Comparison of ENCODE assay signal across 18 cellular contexts in genomic region chr11:105429421-105429965, GRCh38.
DNase-seq lines count a peak whose midpoint lies in the region; ATAC-seq and TF ChIP-seq lines count a peak whose summit lies in the region.
"Had no signal": no experiment of that assay in that cellular context is flagged by ENCODE, and none has a peak within 500 bp of the region (broad histone marks: within the 10 kb centered on the region; RNA-seq: fewer than 3 reads in every experiment).

No MANE protein-coding gene starts in this region.

- DNase-seq in BE2C, result peak; percentile 53
- peak; percentile 2 for DNase-seq in Caki2 (ENCODE audit: low read depth)
- peak; percentile 39 for DNase-seq in NCI-H2227 treated with DMSO at 0.1 percent for 48 hours (lab: John Stamatoyannopoulos, UW)
- peak; percentile 16 for DNase-seq in nephron progenitor cell
- no peak for DNase-seq in middle frontal gyrus (ENCODE audit: extremely low spot score, low spot score)
- DNase-seq in upper lobe of right lung, result no peak
- no peak for DNase-seq in GOT3 (lab: John Stamatoyannopoulos, UW)
- DNase-seq in CD8-positive, alpha-beta memory T cell, result no peak
- DNase-seq: Calu3; CD4-positive, CD25-positive, alpha-beta regulatory T cell; CD8-positive, alpha-beta T cell; DMS79 treated with DMSO at 0.1 percent for 48 hours; GF-D8; GM23248; H9 had no signal

- ATAC-seq in upper lobe of right lung, result no peak
- ATAC-seq: CD8-positive, alpha-beta T cell; HCT116 had no signal

- no peak overlapping the region for H3K4me3 Mint-ChIP-seq in nephron progenitor cell
- no peak overlapping the region for H3K4me3 Mint-ChIP-seq in CD8-positive, alpha-beta memory T cell
- H3K4me3 Mint-ChIP-seq: CD8-positive, alpha-beta T cell; H9 had no signal

- H3K27me3 Mint-ChIP-seq in nephron progenitor cell (ENCODE audit: low read depth, poor library complexity), result no peaks in the 10 kb centered on the region
- H3K27me3 Mint-ChIP-seq in CD8-positive, alpha-beta memory T cell, result no peaks in the 10 kb centered on the region

- H3K4me3 ChIP-seq in BE2C (ENCODE audit: low read depth, low read length) (0 out of 2 replicates have a peak overlapping the region, but pooled peaks have one; percentile 17), upper lobe of right lung (no peak overlapping the region)
- no peak overlapping the region for H3K4me3 ChIP-seq in CD8-positive, alpha-beta memory T cell (ENCODE audit: low read length)
- H3K4me3 ChIP-seq: BLaER1, GM23248 had no signal

- H3K36me3 ChIP-seq in BE2C (no peaks in the 10 kb centered on the region), upper lobe of right lung (no peaks in the 10 kb centered on the region)
- H3K36me3 ChIP-seq in CD8-positive, alpha-beta memory T cell (ENCODE audit: insufficient read depth, low read length), result no peaks in the 10 kb centered on the region
- H3K36me3 ChIP-seq: BLaER1 had no signal

- in situ Hi-C loops in Caki2 (cut with HindIII; ENCODE audit: low pct_unique_long_range_greater_than_20kb, low sequenced_read_pairs), result no loop called here

- CTCF ChIA-PET in CD8-positive, alpha-beta memory T cell (lab: Charles Lee), result no interaction called here

- H3K27me3 ChIP-seq in BE2C (no peaks in the 10 kb centered on the region), upper lobe of right lung (no peaks in the 10 kb centered on the region)
- no peaks in the 10 kb centered on the region for H3K27me3 ChIP-seq in CD8-positive, alpha-beta memory T cell (ENCODE audit: insufficient read depth, low read length, poor library complexity, severe bottlenecking)
- H3K27me3 ChIP-seq: BLaER1 had no signal

- H3K27ac Mint-ChIP-seq in nephron progenitor cell, result no peak overlapping the region
- H3K27ac Mint-ChIP-seq in CD8-positive, alpha-beta memory T cell, result no peak overlapping the region
- H3K27ac Mint-ChIP-seq: CD8-positive, alpha-beta T cell; H9 had no signal

- TF ChIP-seq CTCF in BE2C (IDR thresholded peaks at IDR 0.05; ENCODE audit: low read depth, low read length) (no peak), nephron progenitor cell (IDR thresholded peaks at IDR 0.05) (no peak), upper lobe of right lung (IDR thresholded peaks at IDR 0.05) (no peak)

- H3K9me3 Mint-ChIP-seq in nephron progenitor cell, result peaks cover 7% of the 10 kb centered on the region
- H3K9me3 Mint-ChIP-seq in CD8-positive, alpha-beta memory T cell, result peaks cover 0 to 2% (median 0%) of the 10 kb centered on the region in 5 donors
- H3K9me3 Mint-ChIP-seq: CD4-positive, CD25-positive, alpha-beta regulatory T cell; CD8-positive, alpha-beta T cell had no signal

- peaks cover 30% of the 10 kb centered on the region for H3K4me1 Mint-ChIP-seq in nephron progenitor cell
- H3K4me1 Mint-ChIP-seq in CD8-positive, alpha-beta memory T cell, result no peaks in the 10 kb centered on the region
- H3K4me1 Mint-ChIP-seq: CD4-positive, CD25-positive, alpha-beta regulatory T cell; H9 had no signal

- POLR2A ChIA-PET in CD8-positive, alpha-beta memory T cell (lab: Charles Lee), result no interaction called here

- H3K36me3 Mint-ChIP-seq in nephron progenitor cell (ENCODE audit: low read depth), result no peaks in the 10 kb centered on the region
- H3K36me3 Mint-ChIP-seq in CD8-positive, alpha-beta memory T cell, result no peaks in the 10 kb centered on the region
- H3K36me3 Mint-ChIP-seq: CD4-positive, CD25-positive, alpha-beta regulatory T cell; CD8-positive, alpha-beta T cell had no signal

- H3K9me3 ChIP-seq in BE2C (no peaks in the 10 kb centered on the region), upper lobe of right lung (no peaks in the 10 kb centered on the region)
- no peaks in the 10 kb centered on the region for H3K9me3 ChIP-seq in CD8-positive, alpha-beta memory T cell (ENCODE audit: low read length)
- H3K9me3 ChIP-seq: BLaER1 had no signal

- H3K27ac ChIP-seq in upper lobe of right lung, result no peak overlapping the region
- H3K27ac ChIP-seq in CD8-positive, alpha-beta memory T cell (ENCODE audit: low read depth, low read length), result no peak overlapping the region
- H3K27ac ChIP-seq: BLaER1, C4-2B, GM23248 had no signal

- intact Hi-C loops in upper lobe of right lung (cut with DNase I), result no loop called here

- H3K4me1 ChIP-seq in BE2C (peaks cover 21% of the 10 kb centered on the region), upper lobe of right lung (no peaks in the 10 kb centered on the region)
- no peaks in the 10 kb centered on the region for H3K4me1 ChIP-seq in CD8-positive, alpha-beta memory T cell (ENCODE audit: insufficient read depth, low read length)
- H3K4me1 ChIP-seq: BLaER1 had no signal

Comparison
In these comparisons a context has a peak if more than half of its experiments do, and no peak if none do; other contexts are left out.
1. DNase-seq: peak in BE2C (single experiment), Caki2 (single experiment), NCI-H2227 treated with DMSO at 0.1 percent for 48 hours (single experiment) and nephron progenitor cell (single experiment); none in middle frontal gyrus (single experiment), upper lobe of right lung (single experiment), GOT3 (single experiment) and CD8-positive, alpha-beta memory T cell (0 of 5).